1 cellular context compared by ENCODE assay signal in genomic region chr3:183958775-183959174, GRCh38.
TF ChIP-seq lines count a peak whose summit lies in the region.

No MANE protein-coding gene starts in this region.

TF ChIP-seq in GM23338, 12 proteins besides CTCF, POLR2A, EP300 and RAD21:
- TF ChIP-seq ZNF462 (CRISPR knock-in tag; IDR thresholded peaks at IDR 0.05), result no peak
- no peak for TF ChIP-seq ZNF331 (CRISPR knock-in tag; IDR thresholded peaks at IDR 0.05; ENCODE audit: low read depth)
- TF ChIP-seq POLR2AphosphoS5 (IDR thresholded peaks at IDR 0.05; ENCODE audit: low read depth), result no peak
- TF ChIP-seq JUNB (IDR thresholded peaks at IDR 0.05; ENCODE audit: unreplicated experiment), result no peak
- TF ChIP-seq EZH2phosphoT487 (IDR thresholded peaks at IDR 0.05; ENCODE audit: unreplicated experiment), result no peak
- TF ChIP-seq NANOG (IDR thresholded peaks at IDR 0.05; ENCODE audit: borderline replicate concordance), result no peak
- TF ChIP-seq REST (IDR thresholded peaks at IDR 0.05; ENCODE audit: unreplicated experiment), result no peak
- no peak for TF ChIP-seq ZNF114 (CRISPR knock-in tag; IDR thresholded peaks at IDR 0.05)
- no peak for TF ChIP-seq CREB1 (CRISPR knock-in tag; IDR thresholded peaks at IDR 0.05; ENCODE audit: low read depth)
- no peak for TF ChIP-seq EZH2 (IDR thresholded peaks at IDR 0.05; ENCODE audit: low read depth, unreplicated experiment)
TF ChIP-seq in GM23338: peak in this region for 0.
